Comparison of ENCODE assay signal across 15 cellular contexts in the genomic region with DNA sequence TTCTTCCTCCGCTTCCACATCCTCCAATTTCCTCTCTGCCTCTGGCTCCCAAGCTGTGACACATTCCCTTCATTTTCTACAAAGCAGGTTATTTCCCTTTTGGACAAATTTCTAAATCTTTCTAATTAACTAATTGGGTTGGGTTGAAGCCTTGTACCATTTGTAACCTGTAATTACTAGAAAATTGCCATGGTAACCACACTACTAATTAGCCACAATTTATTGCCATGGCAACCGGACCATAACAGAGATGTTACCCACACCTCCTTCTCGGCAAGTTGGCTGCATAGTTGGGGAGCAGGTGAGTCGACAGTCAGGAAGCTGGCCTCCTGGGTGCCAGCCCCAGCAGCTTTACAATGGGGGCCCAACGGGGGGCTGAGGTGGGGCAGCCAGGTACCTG.
A peak's percentile ranks its signal among the peaks of the same experiment; 100 is the strongest.
DNase-seq lines count a peak whose midpoint lies in the region; ATAC-seq, FAIRE-seq and TF ChIP-seq lines count a peak whose summit lies in the region.
"Had no signal": no experiment of that assay in that cellular context is flagged by ENCODE, and none has a peak within 500 bp of the region (broad histone marks: within the 10 kb centered on the region; RNA-seq: fewer than 3 reads in every experiment).

No MANE protein-coding gene starts in this region.

- H3K27me3 ChIP-seq in lower lobe of right lung (ENCODE audit: low read depth): peaks cover 13% of the 10 kb centered on the region

- no peak for FAIRE-seq in GM12891 (lab: Jason Lieb, UNC)
- FAIRE-seq: GM18507 had no signal

- peaks cover 15% of the 10 kb centered on the region for H3K4me1 ChIP-seq in lower lobe of right lung

- DNase-seq in NCI-H2081 (lab: John Stamatoyannopoulos, UW) (peak; percentile 23 to 27), NCI-H2081 treated with DMSO at 0.1 percent for 48 hours (lab: John Stamatoyannopoulos, UW) (no peak), NCI-H1105 (lab: John Stamatoyannopoulos, UW) (peak; percentile 80), NCI-H69 (lab: John Stamatoyannopoulos, UW) (peak; percentile 92), lower lobe of right lung (peak; percentile 9), GM12891 (ENCODE audit: insufficient read length, low spot score) (no peak), NCI-H524 (lab: John Stamatoyannopoulos, UW) (no peak)
- DNase-seq: ACHN; Calu3; CD4-positive, CD25-positive, alpha-beta regulatory T cell; DMS 273 treated with DMSO at 0.1 percent for 48 hours; HCEC 1CT had no signal

- no peaks in the 10 kb centered on the region for H3K9me3 ChIP-seq in lower lobe of right lung
- H3K9me3 ChIP-seq: BLaER1 treated with 17β-estradiol and CSF1 and Interleukin-3, amounts not matched to agents 10 nM and 100 nM had no signal

- intact Hi-C loops in lower lobe of right lung (cut with DNase I): no loop called here

- no peak for TF ChIP-seq POLR2A in GM12891 (IDR thresholded peaks at IDR 0.05; ENCODE audit: low read depth, low read length)

- no peak overlapping the region for H3K27ac ChIP-seq in lower lobe of right lung
- H3K27ac ChIP-seq: BLaER1 treated with 17β-estradiol and CSF1 and Interleukin-3, amounts not matched to agents 10 nM and 100 nM; HL-60 had no signal

- no peak overlapping the region for H3K4me3 ChIP-seq in lower lobe of right lung
- H3K4me3 ChIP-seq: BLaER1 treated with 17β-estradiol and CSF1 and Interleukin-3, amounts not matched to agents 10 nM and 100 nM had no signal

- no peaks in the 10 kb centered on the region for H3K36me3 ChIP-seq in lower lobe of right lung
- H3K36me3 ChIP-seq: BLaER1 treated with 17β-estradiol and CSF1 and Interleukin-3, amounts not matched to agents 10 nM and 100 nM had no signal

- no peak for TF ChIP-seq CTCF in lower lobe of right lung (IDR thresholded peaks at IDR 0.05)

- ATAC-seq in lower lobe of right lung: no peak

TF ChIP-seq in GM12891, 5 proteins besides CTCF, POLR2A, EP300 and RAD21:
- TF ChIP-seq POLR2AphosphoS5 (IDR thresholded peaks at IDR 0.05; ENCODE audit: low read depth, low read length): no peak
- TF ChIP-seq SPI1 (IDR thresholded peaks at IDR 0.05; ENCODE audit: low read depth, low read length): no peak
- no peak for TF ChIP-seq POU2F2 (IDR thresholded peaks at IDR 0.05; ENCODE audit: low read depth, low read length)
- TF ChIP-seq TAF1 (IDR thresholded peaks at IDR 0.05; ENCODE audit: low read depth, low read length): no peak
- no peak for TF ChIP-seq PAX5 (IDR thresholded peaks at IDR 0.05; ENCODE audit: insufficient read depth, low read length, severe bottlenecking)

Comparison
In these comparisons a context has a peak if more than half of its experiments do, and no peak if none do; other contexts are left out.
1. DNase-seq: peak in NCI-H2081 (2 of 2), NCI-H1105 (single experiment), NCI-H69 (single experiment) and lower lobe of right lung (single experiment); none in NCI-H2081 treated with DMSO at 0.1 percent for 48 hours (single experiment), GM12891 (single experiment) and NCI-H524 (0 of 2).